In genomic region chr16:30378236-30379164, GRCh38 we compare ENCODE assay signal across 1 cellular context.
TF ChIP-seq lines count a peak whose summit lies in the region.

No MANE protein-coding gene starts in this region.

TF ChIP-seq in K562, 482 proteins besides CTCF, POLR2A, EP300 and RAD21 (continued from another document and continues in another):
- TF ChIP-seq HMBOX1 (IDR thresholded peaks at IDR 0.05) (no peak), FOXP1 (CRISPR knock-in tag; IDR thresholded peaks at IDR 0.05) (peak; percentile 52; the same call in 1 of the 2 replicates), CLOCK (CRISPR knock-in tag; IDR thresholded peaks at IDR 0.05; ENCODE audit: borderline replicate concordance) (no peak), ZFP1 (CRISPR knock-in tag; IDR thresholded peaks at IDR 0.05) (no peak), TCF3 (CRISPR knock-in tag; IDR thresholded peaks at IDR 0.05) (peak; percentile 4; the same call in 1 of the 2 replicates), CBX1 (IDR thresholded peaks at IDR 0.05; ENCODE audit: low read depth) (no peak), PCBP2 (IDR thresholded peaks at IDR 0.05; ENCODE audit: low read depth, low read length, poor library complexity, severe bottlenecking) (no peak), CHAMP1 (IDR thresholded peaks at IDR 0.05) (no peak), ZNF507 (tag; conservative IDR thresholded peaks at IDR 0.05) (no peak), POLR2G (IDR thresholded peaks at IDR 0.05; ENCODE audit: low read depth, low read length) (peak; percentile 70), ZMIZ1 (IDR thresholded peaks at IDR 0.05; ENCODE audit: low read depth in 2 of 2, low read length in 2 of 2) (no peak), TEAD4 (IDR thresholded peaks at IDR 0.05; ENCODE audit: low read length) (no peak; the same call in 1 of the 2 replicates), TEAD4 (CRISPR knock-in tag; IDR thresholded peaks at IDR 0.05; ENCODE audit: borderline replicate concordance) (no peak), MAFG (tag; conservative IDR thresholded peaks at IDR 0.05) (no peak), DPF2 (IDR thresholded peaks at IDR 0.05) (no peak; the same call in 1 of the 2 replicates), EZH2 (IDR thresholded peaks at IDR 0.05; ENCODE audit: borderline replicate concordance, low read depth, low read length) (no peak), KAT2B (IDR thresholded peaks at IDR 0.05; ENCODE audit: low read depth, low read length) (no peak), ILF3 (IDR thresholded peaks at IDR 0.05; ENCODE audit: borderline replicate concordance) (no peak), ZFP30 (CRISPR knock-in tag; IDR thresholded peaks at IDR 0.05; ENCODE audit: borderline replicate concordance) (no peak), SIN3A (IDR thresholded peaks at IDR 0.05; ENCODE audit: borderline replicate concordance in 2 of 2, control insufficient read depth in 1 of 2, low read depth in 2 of 2, low read length in 2 of 2) (peak; percentile 14 to 66; a peak in 2 of 4 replicates), ZNF778 (CRISPR knock-in tag; IDR thresholded peaks at IDR 0.05) (no peak), ZBTB12 (CRISPR knock-in tag; IDR thresholded peaks at IDR 0.05) (no peak), NKRF (IDR thresholded peaks at IDR 0.05; ENCODE audit: borderline replicate concordance) (peak; percentile 82), PREB (CRISPR knock-in tag; IDR thresholded peaks at IDR 0.05) (no peak), ZSCAN29 (IDR thresholded peaks at IDR 0.05) (no peak), NFXL1 (CRISPR knock-in tag; IDR thresholded peaks at IDR 0.05) (no peak), TCF15 (CRISPR knock-in tag; IDR thresholded peaks at IDR 0.05) (no peak), TCFL5 (CRISPR knock-in tag; conservative IDR thresholded peaks at IDR 0.05) (no peak), ZFP91 (CRISPR knock-in tag; IDR thresholded peaks at IDR 0.05) (no peak), SRF (CRISPR knock-in tag; IDR thresholded peaks at IDR 0.05) (peak in 1 of 2 experiments; percentile 81; a peak in 1 of 4 replicates), HMGXB4 (CRISPR knock-in tag; IDR thresholded peaks at IDR 0.05) (no peak), ZBTB33 (CRISPR knock-in tag; IDR thresholded peaks at IDR 0.05) (peak; percentile 48; the same call in 1 of the 2 replicates)
